Comparison of ENCODE assay signal across 14 cellular contexts in the genomic region with DNA sequence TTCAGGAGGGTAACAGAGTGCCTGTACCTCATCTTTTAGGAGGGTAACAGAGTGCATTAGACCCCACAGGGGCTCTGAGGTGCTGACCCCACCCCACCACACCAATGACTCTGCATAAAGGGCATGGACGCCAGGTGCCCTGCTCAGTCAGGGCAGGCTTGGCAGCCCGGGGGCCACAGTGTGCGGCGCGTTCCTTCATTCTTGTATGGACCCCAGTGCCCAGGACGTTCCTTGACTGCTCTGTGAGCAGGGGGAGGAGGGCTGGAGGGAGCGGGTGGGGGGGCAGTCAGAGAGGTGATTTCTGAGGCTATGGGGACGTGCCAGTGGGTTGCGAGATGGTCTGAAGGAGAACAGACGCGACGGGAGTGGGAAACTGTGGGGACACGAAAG.
DNase-seq lines count a peak whose midpoint lies in the region; ATAC-seq and TF ChIP-seq lines count a peak whose summit lies in the region.
"Had no signal": no experiment of that assay in that cellular context is flagged by ENCODE, and none has a peak within 500 bp of the region (broad histone marks: within the 10 kb centered on the region; RNA-seq: fewer than 3 reads in every experiment).

No MANE protein-coding gene starts in this region.

- CTCF ChIA-PET in T-cell (lab: Charles Lee) = interaction anchor here (0.9 to 3.3 kb wide), 8 partner anchors 9 to 518 kb away, joined by 3 to 48 read pairs (median 5); no protein-coding TSS in a partner anchor

- H3K27me3 ChIP-seq in esophagus squamous epithelium = no peaks in the 10 kb centered on the region
- H3K27me3 ChIP-seq: esophagus muscularis mucosa had no signal

- no peak overlapping the region for H3K4me3 Mint-ChIP-seq in activated T-cell treated with anti-CD3 and anti-CD28 coated beads, Interleukin-2, amount 50 U/mL, for 4 hours
- H3K4me3 Mint-ChIP-seq in T-cell = no peak overlapping the region
- no peak overlapping the region for H3K4me3 Mint-ChIP-seq in stimulated activated effector memory CD8-positive, alpha-beta T cell treated with anti-CD3 and anti-CD28 coated beads, Interleukin-12 subunit alpha, Interleukin-12 subunit beta, amount 100 ng/mL, for 72 hours
- H3K4me3 Mint-ChIP-seq: type B pancreatic cell had no signal

- DNase-seq in activated T-cell treated with anti-CD3 and anti-CD28 coated beads, Interleukin-2, amount 50 U/mL, for 4 hours = no peak
- DNase-seq in activated T-cell treated with anti-CD3 and anti-CD28 coated beads, Interleukin-2, amount 50 U/mL, for 48 hours = no peak
- DNase-seq in T-cell = no peak
- DNase-seq in esophagus squamous epithelium (lab: John Stamatoyannopoulos, UW) = no peak
- no peak for DNase-seq in stimulated activated effector memory CD8-positive, alpha-beta T cell treated with anti-CD3 and anti-CD28 coated beads, Interleukin-12 subunit alpha, Interleukin-12 subunit beta, amount 100 ng/mL, for 72 hours (ENCODE audit: low spot score in 2 of 2)
- no peak for DNase-seq in islet precursor cell
- no peak for DNase-seq in cerebellar nuclear complex (lab: John Stamatoyannopoulos, UW)
- DNase-seq: DND-41, SIG-M5 had no signal

- 21 to 33% methylated on average over 6 to 7 of the region's 13 CpGs for WGBS in esophagus squamous epithelium, 2 donors

- no peak for TF ChIP-seq CTCF in esophagus squamous epithelium (IDR thresholded peaks at IDR 0.05)

- peaks cover 18% of the 10 kb centered on the region for H3K4me1 Mint-ChIP-seq in activated T-cell treated with anti-CD3 and anti-CD28 coated beads, Interleukin-2, amount 50 U/mL, for 4 hours (ENCODE audit: low read depth)
- peaks cover 17 to 28% (median 24%) of the 10 kb centered on the region in 3 donors for H3K4me1 Mint-ChIP-seq in T-cell
- peaks cover 16% of the 10 kb centered on the region for H3K4me1 Mint-ChIP-seq in stimulated activated effector memory CD8-positive, alpha-beta T cell treated with anti-CD3 and anti-CD28 coated beads, Interleukin-12 subunit alpha, Interleukin-12 subunit beta, amount 100 ng/mL, for 72 hours

- peak overlapping the region; percentile 36 to 58 (median 46) for H3K27ac ChIP-seq in esophagus squamous epithelium

- POLR2A ChIA-PET in T-cell (lab: Charles Lee) = no interaction called here

- intact Hi-C loops in esophagus squamous epithelium (cut with DNase I) = no loop called here

- H3K4me1 ChIP-seq in esophagus squamous epithelium = peaks cover 16 to 43% (median 27%) of the 10 kb centered on the region in 3 donors

- TF ChIP-seq POLR2A in esophagus squamous epithelium (IDR thresholded peaks at IDR 0.05) = no peak

- peak overlapping the region; percentile 87 to 90 for H3K27ac Mint-ChIP-seq in T-cell
- H3K27ac Mint-ChIP-seq in stimulated activated effector memory CD8-positive, alpha-beta T cell treated with anti-CD3 and anti-CD28 coated beads, Interleukin-12 subunit alpha, Interleukin-12 subunit beta, amount 100 ng/mL, for 72 hours = peak overlapping the region; percentile 85

- H3K4me3 ChIP-seq in esophagus squamous epithelium = peak overlapping the region in 1 of 4 donors; percentile 36
- H3K4me3 ChIP-seq: esophagus muscularis mucosa, skin epidermis had no signal

- H3K9me3 Mint-ChIP-seq in activated T-cell treated with anti-CD3 and anti-CD28 coated beads, Interleukin-2, amount 50 U/mL, for 4 hours = no peaks in the 10 kb centered on the region
- H3K9me3 Mint-ChIP-seq in T-cell = no peaks in the 10 kb centered on the region
- no peaks in the 10 kb centered on the region for H3K9me3 Mint-ChIP-seq in stimulated activated effector memory CD8-positive, alpha-beta T cell treated with anti-CD3 and anti-CD28 coated beads, Interleukin-12 subunit alpha, Interleukin-12 subunit beta, amount 100 ng/mL, for 72 hours
- H3K9me3 Mint-ChIP-seq: activated T-helper 2 cell treated with anti-CD3 and anti-CD28 coated beads, Interferon-gamma antibody, Interleukin-2, Interleukin-4, amounts not matched to agents 10 μg/mL and 5 μg/mL and 100 μg/mL, durations not matched to agents 14 hours and 24 hours and 36 hours; type B pancreatic cell had no signal

- peaks cover 2% of the 10 kb centered on the region for H3K27me3 Mint-ChIP-seq in activated T-cell treated with anti-CD3 and anti-CD28 coated beads, Interleukin-2, amount 50 U/mL, for 4 hours (ENCODE audit: low read depth)
- H3K27me3 Mint-ChIP-seq in T-cell = peaks cover 0 to 3% of the 10 kb centered on the region in 2 donors

- ATAC-seq in activated T-cell treated with anti-CD3 and anti-CD28 coated beads, Interleukin-2, amount 50 U/mL, for 4 hours = peak; percentile 20 to 21
- peak in 2 of 4 experiments; percentile 14 for ATAC-seq in T-cell (replicated peaks in 1 of 4)
- ATAC-seq in stimulated activated effector memory CD8-positive, alpha-beta T cell treated with anti-CD3 and anti-CD28 coated beads, Interleukin-12 subunit alpha, Interleukin-12 subunit beta, amount 100 ng/mL, for 72 hours = no peak
- no peak for ATAC-seq in HG03139 (IDR thresholded peaks at IDR 0.05; ENCODE audit: unreplicated experiment)

- H3K9me3 ChIP-seq in esophagus squamous epithelium = no peaks in the 10 kb centered on the region
- H3K9me3 ChIP-seq: esophagus muscularis mucosa had no signal

- H3K36me3 ChIP-seq in esophagus squamous epithelium = no peaks in the 10 kb centered on the region
- H3K36me3 ChIP-seq: esophagus muscularis mucosa had no signal

- no peaks in the 10 kb centered on the region for H3K36me3 Mint-ChIP-seq in activated T-cell treated with anti-CD3 and anti-CD28 coated beads, Interleukin-2, amount 50 U/mL, for 4 hours (ENCODE audit: insufficient read depth)
- no peaks in the 10 kb centered on the region for H3K36me3 Mint-ChIP-seq in T-cell
- peaks cover 4% of the 10 kb centered on the region for H3K36me3 Mint-ChIP-seq in stimulated activated effector memory CD8-positive, alpha-beta T cell treated with anti-CD3 and anti-CD28 coated beads, Interleukin-12 subunit alpha, Interleukin-12 subunit beta, amount 100 ng/mL, for 72 hours
- H3K36me3 Mint-ChIP-seq: type B pancreatic cell had no signal

Comparison
In these comparisons a context has a peak if more than half of its experiments do, and no peak if none do; other contexts are left out.
1. ATAC-seq: peak in activated T-cell treated with anti-CD3 and anti-CD28 coated beads, Interleukin-2, amount 50 U/mL, for 4 hours (2 of 2); none in stimulated activated effector memory CD8-positive, alpha-beta T cell treated with anti-CD3 and anti-CD28 coated beads, Interleukin-12 subunit alpha, Interleukin-12 subunit beta, amount 100 ng/mL, for 72 hours (single experiment) and HG03139 (single experiment).